Comparison of ENCODE assay signal across 13 cellular contexts in genomic region chr13:72983085-72983768, GRCh38.
A peak's percentile ranks its signal among the peaks of the same experiment; 100 is the strongest.
DNase-seq lines count a peak whose midpoint lies in the region; ATAC-seq and TF ChIP-seq lines count a peak whose summit lies in the region.
"Had no signal": no experiment of that assay in that cellular context is flagged by ENCODE, and none has a peak within 500 bp of the region (broad histone marks: within the 10 kb centered on the region; RNA-seq: fewer than 3 reads in every experiment).

No MANE protein-coding gene starts in this region.

- intact Hi-C loops in left ventricle myocardium inferior (cut with micrococcal nuclease), result no loop called here

- POLR2A ChIA-PET in BJ (lab: Charles Lee), result interaction anchor here (0.5 kb wide), 1 partner anchor 161 kb away, joined by 3 read pairs; no protein-coding TSS in a partner anchor
- POLR2A ChIA-PET in RWPE1 (lab: Yijun Ruan, JAX; ENCODE audit: low non-redundant PET), result no interaction called here

- no peaks in the 10 kb centered on the region for H3K79me2 ChIP-seq in osteoblast (ENCODE audit: insufficient read depth, low read length)

- H3K9me3 ChIP-seq in osteoblast (ENCODE audit: low read depth, low read length) (no peaks in the 10 kb centered on the region), left ventricle myocardium inferior (replicated peaks) (no peaks in the 10 kb centered on the region)
- H3K9me3 ChIP-seq: ovary had no signal

- H2AFZ ChIP-seq in osteoblast (ENCODE audit: low read length), result no peak overlapping the region

- H3K27ac ChIP-seq in RWPE1, result peak overlapping the region; percentile 50
- H3K27ac ChIP-seq in osteoblast (ENCODE audit: low read depth, low read length), result peak overlapping the region; percentile 69
- H3K27ac ChIP-seq in left ventricle myocardium inferior (replicated peaks), result no peak overlapping the region
- H3K27ac ChIP-seq: ovary had no signal

- TF ChIP-seq CTCF in BJ (IDR thresholded peaks at IDR 0.05; ENCODE audit: insufficient read depth, low read depth, low read length), result no peak
- no peak for TF ChIP-seq CTCF in RWPE1 (conservative IDR thresholded peaks at IDR 0.05; ENCODE audit: low read depth)
- no peak for TF ChIP-seq CTCF in fibroblast of pulmonary artery (IDR thresholded peaks at IDR 0.05; ENCODE audit: low read length, missing control alignments)
- TF ChIP-seq CTCF in osteoblast (IDR thresholded peaks at IDR 0.05; ENCODE audit: extremely low read depth, low read depth, low read length), result no peak
- TF ChIP-seq CTCF in left ventricle myocardium inferior (IDR thresholded peaks at IDR 0.05; ENCODE audit: borderline replicate concordance), result no peak

- H3K4me1 ChIP-seq in osteoblast (ENCODE audit: insufficient read depth, low read length), result peaks cover 15% of the 10 kb centered on the region
- no peaks in the 10 kb centered on the region for H3K4me1 ChIP-seq in left ventricle myocardium inferior

- ATAC-seq in HG03571 (IDR thresholded peaks at IDR 0.05; ENCODE audit: unreplicated experiment), result no peak

- H3K4me3 ChIP-seq in BJ (ENCODE audit: low read depth, low read length), result no peak overlapping the region
- no peak overlapping the region for H3K4me3 ChIP-seq in fibroblast of pulmonary artery (replicated peaks; ENCODE audit: low read depth, low read length)
- no peak overlapping the region for H3K4me3 ChIP-seq in osteoblast (ENCODE audit: insufficient read depth, low read length)
- no peak overlapping the region for H3K4me3 ChIP-seq in left ventricle myocardium inferior
- H3K4me3 ChIP-seq: ovary had no signal

- CTCF ChIA-PET in BJ (lab: Yijun Ruan, JAX), result no interaction called here
- CTCF ChIA-PET in RWPE1 (lab: Yijun Ruan, JAX), result interaction anchor here (0.6 to 0.9 kb wide), 3 partner anchors 15 to 134 kb away, joined by 3 to 10 read pairs (median 3); no protein-coding TSS in a partner anchor

- peak overlapping the region; percentile 23 for H3K4me2 ChIP-seq in osteoblast (ENCODE audit: insufficient read depth, low read length)

- DNase-seq in BJ (ENCODE audit: low read depth) (peak; percentile 72), RWPE1 (ENCODE audit: low spot score) (no peak), fibroblast of pulmonary artery (ENCODE audit: low read depth) (peak; percentile 68), osteoblast (ENCODE audit: insufficient read length, low spot score, missing footprints) (peak; percentile 66), hippocampal formation (lab: John Stamatoyannopoulos, UW) (no peak), left ventricle myocardium inferior (no peak)
- no peak for DNase-seq in activated CD4-positive, alpha-beta T cell treated with anti-CD3 and anti-CD28 coated beads for 1 hour
- DNase-seq: activated CD8-positive, alpha-beta memory T cell treated with anti-CD3 and anti-CD28 coated beads, Interleukin-2, amount 50 U/mL, for 4 hours; CD4-positive, alpha-beta memory T cell; cerebellar nuclear complex; NCI-H1105 had no signal

- H3K36me3 ChIP-seq in BJ (ENCODE audit: control insufficient read depth, insufficient read depth, low read length) (no peaks in the 10 kb centered on the region), osteoblast (ENCODE audit: insufficient read depth, low read length) (no peaks in the 10 kb centered on the region), left ventricle myocardium inferior (no peaks in the 10 kb centered on the region)
- H3K36me3 ChIP-seq: ovary had no signal

- H3K27me3 ChIP-seq in BJ (ENCODE audit: control insufficient read depth, insufficient read depth, low read length) (no peaks in the 10 kb centered on the region), osteoblast (ENCODE audit: insufficient read depth, low read length) (no peaks in the 10 kb centered on the region), left ventricle myocardium inferior (ENCODE audit: low read depth) (no peaks in the 10 kb centered on the region)
- H3K27me3 ChIP-seq: ovary had no signal

- H4K20me1 ChIP-seq in osteoblast (ENCODE audit: insufficient read depth, low read length), result no peaks in the 10 kb centered on the region

Comparison
In these comparisons a context has a peak if more than half of its experiments do, and no peak if none do; other contexts are left out.
1. DNase-seq: peak in BJ (single experiment), fibroblast of pulmonary artery (single experiment) and osteoblast (single experiment); none in RWPE1 (single experiment), hippocampal formation (0 of 2), activated CD4-positive, alpha-beta T cell treated with anti-CD3 and anti-CD28 coated beads for 1 hour (single experiment) and left ventricle myocardium inferior (single experiment).